1 cellular context compared by ENCODE assay signal in the genomic region with DNA sequence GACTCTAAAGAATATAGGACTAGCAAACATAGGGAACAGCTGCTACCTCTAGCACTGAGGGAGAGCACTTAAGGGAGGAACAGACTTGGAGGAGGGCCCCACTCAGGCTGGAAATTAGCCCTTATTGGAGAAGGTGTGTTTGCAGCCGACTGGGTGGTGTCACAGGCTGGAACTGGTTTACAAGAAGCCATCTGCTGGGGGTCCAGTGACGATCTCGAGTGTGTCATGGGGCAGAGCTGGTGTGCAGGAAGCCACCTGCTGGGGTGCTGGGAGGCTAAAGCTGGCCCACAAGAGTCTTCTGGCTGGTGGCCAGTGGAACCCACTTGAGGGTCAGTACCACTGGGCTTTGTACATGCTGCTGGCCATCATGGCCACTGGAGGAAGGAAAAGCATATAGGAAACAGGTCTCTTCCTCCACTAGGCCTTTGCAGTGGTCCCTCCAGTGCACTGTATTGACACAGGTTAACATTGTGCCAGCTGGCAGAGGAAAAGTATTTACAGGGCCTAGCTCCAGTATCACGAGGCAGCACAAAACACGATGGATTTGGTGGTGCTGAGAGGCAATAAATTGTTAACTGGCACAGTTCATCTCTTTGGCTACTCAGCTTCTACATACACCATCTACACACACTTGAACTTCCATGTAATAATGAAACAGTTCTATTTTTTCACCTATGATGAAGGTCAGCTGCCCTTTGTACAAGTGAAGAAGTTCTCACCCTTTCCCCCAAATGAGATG.
TF ChIP-seq lines count a peak whose summit lies in the region.

No MANE protein-coding gene starts in this region.

TF ChIP-seq in HCT116, 20 proteins besides CTCF, POLR2A, EP300 and RAD21 (continued from another document):
- TF ChIP-seq ZFX (IDR thresholded peaks at IDR 0.05): no peak
- no peak for TF ChIP-seq SRF (IDR thresholded peaks at IDR 0.05; ENCODE audit: low read depth)
- TF ChIP-seq, protein P1, sequence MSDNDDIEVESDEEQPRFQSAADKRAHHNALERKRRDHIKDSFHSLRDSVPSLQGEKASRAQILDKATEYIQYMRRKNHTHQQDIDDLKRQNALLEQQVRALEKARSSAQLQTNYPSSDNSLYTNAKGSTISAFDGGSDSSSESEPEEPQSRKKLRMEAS (IDR thresholded peaks at IDR 0.05): no peak
- no peak for TF ChIP-seq SIN3A (IDR thresholded peaks at IDR 0.05; ENCODE audit: low read depth)
- no peak for TF ChIP-seq YY1 (IDR thresholded peaks at IDR 0.05; ENCODE audit: extremely low read depth, insufficient replicate concordance, low read depth, low read length)
